Comparison of ENCODE assay signal across 1 cellular context in genomic region chr21:39221282-39221996, GRCh38.
TF ChIP-seq lines count a peak whose summit lies in the region.

No MANE protein-coding gene starts in this region.

TF ChIP-seq in GM23338, 12 proteins besides CTCF, POLR2A, EP300 and RAD21 (continued from another document):
- TF ChIP-seq NANOG (IDR thresholded peaks at IDR 0.05; ENCODE audit: borderline replicate concordance) = no peak
